In genomic region chr21:33976082-33976979, GRCh38 we compare ENCODE assay signal across 8 cellular contexts.
DNase-seq lines count a peak whose midpoint lies in the region; ATAC-seq and TF ChIP-seq lines count a peak whose summit lies in the region.

No MANE protein-coding gene starts in this region.

- no peak for TF ChIP-seq CTCF in CD8-positive, alpha-beta T cell (IDR thresholded peaks at IDR 0.05)
- TF ChIP-seq CTCF in ascending aorta (IDR thresholded peaks at IDR 0.05) = no peak

- H3K4me1 ChIP-seq in CD8-positive, alpha-beta T cell (ENCODE audit: insufficient read depth, low read length) = peaks cover 29% of the 10 kb centered on the region
- peaks cover 18 to 22% of the 10 kb centered on the region in 2 donors for H3K4me1 ChIP-seq in ascending aorta

- ATAC-seq in CD8-positive, alpha-beta T cell = peak; percentile 61
- ATAC-seq in GM19467 (IDR thresholded peaks at IDR 0.05; ENCODE audit: unreplicated experiment) (peak; percentile 40), HG03460 (IDR thresholded peaks at IDR 0.05; ENCODE audit: unreplicated experiment) (peak; percentile 42)

- peak overlapping the region; percentile 66 for H3K4me3 Mint-ChIP-seq in CD8-positive, alpha-beta T cell
- peak overlapping the region; percentile 72 to 83 (median 75) for H3K4me3 Mint-ChIP-seq in immature natural killer cell

- peak overlapping the region; percentile 47 for H3K27ac ChIP-seq in CD8-positive, alpha-beta T cell (ENCODE audit: low read depth, low read length)
- peak overlapping the region; percentile 81 to 89 for H3K27ac ChIP-seq in ascending aorta

- H3K4me1 Mint-ChIP-seq in CD8-positive, alpha-beta T cell (ENCODE audit: low read depth) = peaks cover 48% of the 10 kb centered on the region
- H3K4me1 Mint-ChIP-seq in immature natural killer cell = peaks cover 53 to 63% of the 10 kb centered on the region in 2 donors

- H3K27me3 ChIP-seq in CD8-positive, alpha-beta T cell (ENCODE audit: insufficient read depth, low read length) = no peaks in the 10 kb centered on the region
- no peaks in the 10 kb centered on the region for H3K27me3 ChIP-seq in ascending aorta

- no peaks in the 10 kb centered on the region for H3K27me3 Mint-ChIP-seq in CD8-positive, alpha-beta T cell (ENCODE audit: low read depth)
- H3K27me3 Mint-ChIP-seq in immature natural killer cell (ENCODE audit: low read depth in 3 of 3) = peaks cover 5 to 11% (median 7%) of the 10 kb centered on the region in 3 donors

- H3K27ac Mint-ChIP-seq in CD8-positive, alpha-beta T cell = peak overlapping the region; percentile 92
- H3K27ac Mint-ChIP-seq in immature natural killer cell = peak overlapping the region; percentile 93 to 99 (median 98)

- POLR2A ChIA-PET in CD8-positive, alpha-beta T cell (lab: Charles Lee) = interaction anchor here (1.6 to 3.3 kb wide), 2 partner anchors 28 to 45 kb away, joined by 5 to 22 read pairs; no protein-coding TSS in a partner anchor

- peak; percentile 14 to 75 (median 50) for DNase-seq in CD8-positive, alpha-beta T cell
- DNase-seq in T follicular helper cell (ENCODE audit: low read depth) (peak; percentile 15), ascending aorta (ENCODE audit: low spot score in 2 of 2) (peak in 1 of 2 donors; percentile 71), immature natural killer cell (peak in 1 of 3 donors; percentile 28), NCI-H1105 (lab: John Stamatoyannopoulos, UW) (no peak)
- DNase-seq in stimulated activated CD4-positive, alpha-beta T cell treated with anti-CD3 and anti-CD28 coated beads, TNF-alpha, amount 100 ng/mL, for 24 hours (ENCODE audit: low read depth in 3 of 3) = peak in 2 of 3 experiments; percentile 28 to 59

- CTCF ChIA-PET in CD8-positive, alpha-beta T cell (lab: Charles Lee) = interaction anchor here (0.9 to 2.2 kb wide), 6 partner anchors 10 to 99 kb away, joined by 3 to 9 read pairs (median 4); no protein-coding TSS in a partner anchor

- no peak overlapping the region for H3K4me3 ChIP-seq in CD8-positive, alpha-beta T cell (ENCODE audit: low read depth, low read length)
- peak overlapping the region in 1 of 2 donors; percentile 32 for H3K4me3 ChIP-seq in ascending aorta

- intact Hi-C loops in CD8-positive, alpha-beta T cell (cut with DNase I, micrococcal nuclease) = loop anchor here (2.0 to 5.0 kb wide), 5 partner anchors 39 to 371 kb away; partner anchors contain the start of genes MRPS6 (in 1 of the 2) and SLC5A3 (in 1 of the 2)
- intact Hi-C loops in ascending aorta (cut with DNase I) = no loop called here

- peaks cover 12% of the 10 kb centered on the region for H3K36me3 Mint-ChIP-seq in CD8-positive, alpha-beta T cell
- H3K36me3 Mint-ChIP-seq in immature natural killer cell = peaks cover 0 to 3% (median 0%) of the 10 kb centered on the region in 3 donors

- no peaks in the 10 kb centered on the region for H3K36me3 ChIP-seq in CD8-positive, alpha-beta T cell (ENCODE audit: insufficient read depth, low read length)
- H3K36me3 ChIP-seq in ascending aorta = no peaks in the 10 kb centered on the region

- no peaks in the 10 kb centered on the region for H3K9me3 Mint-ChIP-seq in CD8-positive, alpha-beta T cell
- H3K9me3 Mint-ChIP-seq in immature natural killer cell = no peaks in the 10 kb centered on the region

- no peaks in the 10 kb centered on the region for H3K9me3 ChIP-seq in CD8-positive, alpha-beta T cell (ENCODE audit: low read length)
- H3K9me3 ChIP-seq in ascending aorta = no peaks in the 10 kb centered on the region
